1 cellular context compared by ENCODE assay signal in genomic region chr4:153258750-153259149, GRCh38.
TF ChIP-seq lines count a peak whose summit lies in the region.

No MANE protein-coding gene starts in this region.

TF ChIP-seq in SK-N-SH treated with all-trans-retinoic acid at 6 μM for 48 hours, 23 proteins besides CTCF, POLR2A, EP300 and RAD21 (continued from another document):
- TF ChIP-seq, protein P1, sequence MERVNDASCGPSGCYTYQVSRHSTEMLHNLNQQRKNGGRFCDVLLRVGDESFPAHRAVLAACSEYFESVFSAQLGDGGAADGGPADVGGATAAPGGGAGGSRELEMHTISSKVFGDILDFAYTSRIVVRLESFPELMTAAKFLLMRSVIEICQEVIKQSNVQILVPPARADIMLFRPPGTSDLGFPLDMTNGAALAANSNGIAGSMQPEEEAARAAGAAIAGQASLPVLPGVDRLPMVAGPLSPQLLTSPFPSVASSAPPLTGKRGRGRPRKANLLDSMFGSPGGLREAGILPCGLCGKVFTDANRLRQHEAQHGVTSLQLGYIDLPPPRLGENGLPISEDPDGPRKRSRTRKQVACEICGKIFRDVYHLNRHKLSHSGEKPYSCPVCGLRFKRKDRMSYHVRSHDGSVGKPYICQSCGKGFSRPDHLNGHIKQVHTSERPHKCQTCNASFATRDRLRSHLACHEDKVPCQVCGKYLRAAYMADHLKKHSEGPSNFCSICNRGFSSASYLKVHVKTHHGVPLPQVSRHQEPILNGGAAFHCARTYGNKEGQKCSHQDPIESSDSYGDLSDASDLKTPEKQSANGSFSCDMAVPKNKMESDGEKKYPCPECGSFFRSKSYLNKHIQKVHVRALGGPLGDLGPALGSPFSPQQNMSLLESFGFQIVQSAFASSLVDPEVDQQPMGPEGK (CRISPR knock-in tag; IDR thresholded peaks at IDR 0.05; ENCODE audit: borderline replicate concordance) = no peak
- TF ChIP-seq, protein P2, sequence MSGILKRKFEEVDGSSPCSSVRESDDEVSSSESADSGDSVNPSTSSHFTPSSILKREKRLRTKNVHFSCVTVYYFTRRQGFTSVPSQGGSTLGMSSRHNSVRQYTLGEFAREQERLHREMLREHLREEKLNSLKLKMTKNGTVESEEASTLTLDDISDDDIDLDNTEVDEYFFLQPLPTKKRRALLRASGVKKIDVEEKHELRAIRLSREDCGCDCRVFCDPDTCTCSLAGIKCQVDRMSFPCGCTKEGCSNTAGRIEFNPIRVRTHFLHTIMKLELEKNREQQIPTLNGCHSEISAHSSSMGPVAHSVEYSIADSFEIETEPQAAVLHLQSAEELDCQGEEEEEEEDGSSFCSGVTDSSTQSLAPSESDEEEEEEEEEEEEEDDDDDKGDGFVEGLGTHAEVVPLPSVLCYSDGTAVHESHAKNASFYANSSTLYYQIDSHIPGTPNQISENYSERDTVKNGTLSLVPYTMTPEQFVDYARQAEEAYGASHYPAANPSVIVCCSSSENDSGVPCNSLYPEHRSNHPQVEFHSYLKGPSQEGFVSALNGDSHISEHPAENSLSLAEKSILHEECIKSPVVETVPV (CRISPR knock-in tag; IDR thresholded peaks at IDR 0.05) = no peak
- TF ChIP-seq ZNF8 (CRISPR knock-in tag; IDR thresholded peaks at IDR 0.05) (no peak), TOX (CRISPR knock-in tag; IDR thresholded peaks at IDR 0.05; ENCODE audit: borderline replicate concordance) (no peak), OSR1 (CRISPR knock-in tag; IDR thresholded peaks at IDR 0.05) (no peak)
- TF ChIP-seq, protein P3, sequence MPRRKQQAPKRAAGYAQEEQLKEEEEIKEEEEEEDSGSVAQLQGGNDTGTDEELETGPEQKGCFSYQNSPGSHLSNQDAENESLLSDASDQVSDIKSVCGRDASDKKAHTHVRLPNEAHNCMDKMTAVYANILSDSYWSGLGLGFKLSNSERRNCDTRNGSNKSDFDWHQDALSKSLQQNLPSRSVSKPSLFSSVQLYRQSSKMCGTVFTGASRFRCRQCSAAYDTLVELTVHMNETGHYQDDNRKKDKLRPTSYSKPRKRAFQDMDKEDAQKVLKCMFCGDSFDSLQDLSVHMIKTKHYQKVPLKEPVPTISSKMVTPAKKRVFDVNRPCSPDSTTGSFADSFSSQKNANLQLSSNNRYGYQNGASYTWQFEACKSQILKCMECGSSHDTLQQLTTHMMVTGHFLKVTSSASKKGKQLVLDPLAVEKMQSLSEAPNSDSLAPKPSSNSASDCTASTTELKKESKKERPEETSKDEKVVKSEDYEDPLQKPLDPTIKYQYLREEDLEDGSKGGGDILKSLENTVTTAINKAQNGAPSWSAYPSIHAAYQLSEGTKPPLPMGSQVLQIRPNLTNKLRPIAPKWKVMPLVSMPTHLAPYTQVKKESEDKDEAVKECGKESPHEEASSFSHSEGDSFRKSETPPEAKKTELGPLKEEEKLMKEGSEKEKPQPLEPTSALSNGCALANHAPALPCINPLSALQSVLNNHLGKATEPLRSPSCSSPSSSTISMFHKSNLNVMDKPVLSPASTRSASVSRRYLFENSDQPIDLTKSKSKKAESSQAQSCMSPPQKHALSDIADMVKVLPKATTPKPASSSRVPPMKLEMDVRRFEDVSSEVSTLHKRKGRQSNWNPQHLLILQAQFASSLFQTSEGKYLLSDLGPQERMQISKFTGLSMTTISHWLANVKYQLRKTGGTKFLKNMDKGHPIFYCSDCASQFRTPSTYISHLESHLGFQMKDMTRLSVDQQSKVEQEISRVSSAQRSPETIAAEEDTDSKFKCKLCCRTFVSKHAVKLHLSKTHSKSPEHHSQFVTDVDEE (CRISPR knock-in tag; IDR thresholded peaks at IDR 0.05) = no peak
TF ChIP-seq in SK-N-SH treated with all-trans-retinoic acid at 6 μM for 48 hours: peak in this region for 0.
